8 cellular contexts compared by ENCODE assay signal in genomic region chr9:75265525-75265972, GRCh38.
DNase-seq lines count a peak whose midpoint lies in the region; ATAC-seq and TF ChIP-seq lines count a peak whose summit lies in the region.

No MANE protein-coding gene starts in this region.

- H3K9me3 ChIP-seq in esophagus muscularis mucosa (no peaks in the 10 kb centered on the region), upper lobe of right lung (no peaks in the 10 kb centered on the region)

- ATAC-seq in GM18498 (IDR thresholded peaks at IDR 0.05; ENCODE audit: unreplicated experiment) = peak; percentile 80
- peak; percentile 71 for ATAC-seq in HG02943 (IDR thresholded peaks at IDR 0.05; ENCODE audit: low read depth, unreplicated experiment)
- ATAC-seq in activated CD8-positive, alpha-beta T cell treated with anti-CD3 and anti-CD28 coated beads for 36 hours = peak; percentile 64
- peak; percentile 87 for ATAC-seq in upper lobe of right lung

- H3K9me3 Mint-ChIP-seq in activated CD8-positive, alpha-beta T cell treated with anti-CD3 and anti-CD28 coated beads for 36 hours = no peaks in the 10 kb centered on the region
- H3K9me3 Mint-ChIP-seq in nephron progenitor cell = peaks cover 26% of the 10 kb centered on the region

- POLR2A ChIA-PET in activated CD8-positive, alpha-beta T cell treated with anti-CD3 and anti-CD28 coated beads for 36 hours (lab: Charles Lee) = no interaction called here

- H3K4me1 ChIP-seq in esophagus muscularis mucosa = no peaks in the 10 kb centered on the region
- no peaks in the 10 kb centered on the region for H3K4me1 ChIP-seq in upper lobe of right lung

- H3K27me3 Mint-ChIP-seq in activated CD8-positive, alpha-beta T cell treated with anti-CD3 and anti-CD28 coated beads for 36 hours = no peaks in the 10 kb centered on the region
- no peaks in the 10 kb centered on the region for H3K27me3 Mint-ChIP-seq in nephron progenitor cell (ENCODE audit: low read depth, poor library complexity)

- CTCF ChIA-PET in activated CD8-positive, alpha-beta T cell treated with anti-CD3 and anti-CD28 coated beads for 36 hours (lab: Charles Lee) = interaction anchor here (0.6 to 2.3 kb wide), 9 partner anchors 13 to 1037 kb away, joined by 3 to 14 read pairs (median 3); no protein-coding TSS in a partner anchor

- H3K4me3 Mint-ChIP-seq in activated CD8-positive, alpha-beta T cell treated with anti-CD3 and anti-CD28 coated beads for 36 hours = no peak overlapping the region
- no peak overlapping the region for H3K4me3 Mint-ChIP-seq in nephron progenitor cell

- H3K27me3 ChIP-seq in esophagus muscularis mucosa = no peaks in the 10 kb centered on the region
- H3K27me3 ChIP-seq in upper lobe of right lung = no peaks in the 10 kb centered on the region

- TF ChIP-seq POLR2A in esophagus muscularis mucosa (IDR thresholded peaks at IDR 0.05; ENCODE audit: low read depth) = no peak

- TF ChIP-seq CTCF in AG09319 (IDR thresholded peaks at IDR 0.05; ENCODE audit: low read depth, low read length) (peak; percentile 85), esophagus muscularis mucosa (IDR thresholded peaks at IDR 0.05) (peak; percentile 73 to 91 (median 88)), nephron progenitor cell (IDR thresholded peaks at IDR 0.05) (peak; percentile 96), upper lobe of right lung (IDR thresholded peaks at IDR 0.05) (peak; percentile 94)
- peak; percentile 80 for TF ChIP-seq CTCF in activated CD8-positive, alpha-beta T cell treated with anti-CD3 and anti-CD28 coated beads for 36 hours (IDR thresholded peaks at IDR 0.05)

- no peak overlapping the region for H3K27ac ChIP-seq in esophagus muscularis mucosa (replicated peaks in 1 of 4)
- H3K27ac ChIP-seq in upper lobe of right lung = no peak overlapping the region

- no peaks in the 10 kb centered on the region for H3K36me3 Mint-ChIP-seq in activated CD8-positive, alpha-beta T cell treated with anti-CD3 and anti-CD28 coated beads for 36 hours (ENCODE audit: low read depth)
- H3K36me3 Mint-ChIP-seq in nephron progenitor cell (ENCODE audit: low read depth) = peaks cover 15% of the 10 kb centered on the region

- no peaks in the 10 kb centered on the region for H3K4me1 Mint-ChIP-seq in activated CD8-positive, alpha-beta T cell treated with anti-CD3 and anti-CD28 coated beads for 36 hours (ENCODE audit: low read depth)
- H3K4me1 Mint-ChIP-seq in nephron progenitor cell = peaks cover 5% of the 10 kb centered on the region

- H3K4me3 ChIP-seq in esophagus muscularis mucosa (no peak overlapping the region), upper lobe of right lung (no peak overlapping the region)

- DNase-seq in AG09319 (ENCODE audit: extremely low read depth, low read depth) (no peak), NCI-H460 (ENCODE audit: extremely low read depth, low read depth) (peak; percentile 49), esophagus muscularis mucosa (ENCODE audit: extremely low spot score) (no peak), nephron progenitor cell (peak; percentile 64), upper lobe of right lung (no peak)
- DNase-seq in activated CD8-positive, alpha-beta T cell treated with anti-CD3 and anti-CD28 coated beads for 36 hours = peak; percentile 68

- H3K36me3 ChIP-seq in esophagus muscularis mucosa = no peaks in the 10 kb centered on the region
- no peaks in the 10 kb centered on the region for H3K36me3 ChIP-seq in upper lobe of right lung

- H3K27ac Mint-ChIP-seq in activated CD8-positive, alpha-beta T cell treated with anti-CD3 and anti-CD28 coated beads for 36 hours = no peak overlapping the region
- no peak overlapping the region for H3K27ac Mint-ChIP-seq in nephron progenitor cell

- TF ChIP-seq EP300 in esophagus muscularis mucosa (IDR thresholded peaks at IDR 0.05) = no peak

- intact Hi-C loops in activated CD8-positive, alpha-beta T cell treated with anti-CD3 and anti-CD28 coated beads for 36 hours (cut with micrococcal nuclease) = no loop called here
- intact Hi-C loops in esophagus muscularis mucosa (cut with DNase I) = loop anchor here (5.0 kb wide), 2 partner anchors 592 to 1037 kb away; no protein-coding TSS in a partner anchor
- intact Hi-C loops in upper lobe of right lung (cut with DNase I) = no loop called here

- 33% methylated on average over 3 of the region's 3 CpGs for WGBS in esophagus muscularis mucosa

Comparison
In these comparisons a context has a peak if more than half of its experiments do, and no peak if none do; other contexts are left out.
1. DNase-seq: peak in NCI-H460 (single experiment), activated CD8-positive, alpha-beta T cell treated with anti-CD3 and anti-CD28 coated beads for 36 hours (single experiment) and nephron progenitor cell (single experiment); none in AG09319 (single experiment), esophagus muscularis mucosa (single experiment) and upper lobe of right lung (single experiment).
2. Peak in every context shown above with its lines, with median percentiles within 50 percentile points of each other: CTCF ChIP-seq and ATAC-seq.